ENCODE assay signal across 9 cellular contexts in the genomic region with DNA sequence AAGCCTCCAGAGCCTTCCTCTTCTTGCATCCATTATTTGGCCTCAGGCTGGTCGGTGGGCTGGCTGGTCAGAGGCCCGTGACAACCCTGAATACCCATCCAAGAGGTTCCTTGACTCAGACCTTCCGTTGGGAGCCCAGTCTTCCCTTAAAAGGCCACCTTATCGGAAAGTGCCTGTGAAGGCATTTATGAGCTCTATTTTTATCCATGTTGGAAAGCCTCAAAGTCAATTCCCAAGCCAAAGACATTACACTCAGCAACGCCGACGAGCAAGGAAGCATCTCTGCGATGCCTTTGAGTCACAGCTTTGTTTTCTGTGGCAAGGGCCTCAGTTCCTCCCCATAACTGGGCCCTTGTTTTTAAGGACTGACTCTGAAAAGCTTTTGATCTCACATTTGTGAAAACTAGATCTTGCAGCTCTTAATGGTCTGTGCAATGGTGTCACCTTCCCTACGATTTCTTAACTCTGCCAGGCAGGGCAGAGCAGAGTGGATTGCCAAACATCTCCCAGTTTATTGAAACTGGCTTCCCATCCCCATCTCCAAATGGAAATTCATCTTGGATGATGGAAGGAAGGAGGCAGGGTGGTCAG. TPM values are rescaled to one million over a fixed set of nuclear protein-coding genes. Genes with fewer than 3 reads are reported as not detected.
DNase-seq lines count a peak whose midpoint lies in the region; ATAC-seq and TF ChIP-seq lines count a peak whose summit lies in the region.
"Had no signal": no experiment of that assay in that cellular context is flagged by ENCODE, and none has a peak within 500 bp of the region (broad histone marks: within the 10 kb centered on the region; RNA-seq: fewer than 3 reads in every experiment).

No MANE protein-coding gene starts in this region.

- no peak overlapping the region for H2AFZ ChIP-seq in trophoblast cell (ENCODE audit: insufficient read depth, low read length, poor library complexity)

- H2BK12ac ChIP-seq in trophoblast cell (ENCODE audit: low read length): no peak overlapping the region

- H2BK5ac ChIP-seq in trophoblast cell (ENCODE audit: low read depth, low read length, poor library complexity): no peak overlapping the region

- H3K27ac ChIP-seq in trophoblast cell (ENCODE audit: low read depth, low read length): no peak overlapping the region
- H3K27ac ChIP-seq: SK-N-MC had no signal

- TF ChIP-seq CTCF in AG09309 (IDR thresholded peaks at IDR 0.05; ENCODE audit: control insufficient read depth, insufficient read depth, low read depth, low read length, missing control alignments): no peak

- peak; percentile 95 for DNase-seq in AG09309 (ENCODE audit: low read depth)
- peak; percentile 49 for DNase-seq in astrocyte of the hippocampus (ENCODE audit: low read depth, low spot score)
- DNase-seq in left cardiac atrium: peak; percentile 75
- DNase-seq in trophoblast cell: peak; percentile 93 to 95
- DNase-seq in activated CD4-positive, alpha-beta T cell treated with anti-CD3 and anti-CD28 coated beads, Interleukin-2, amount 50 U/mL, for 1 hour: no peak
- DNase-seq in stimulated activated CD4-positive, alpha-beta T cell treated with anti-CD3 and anti-CD28 coated beads, Interleukin-4, amount 100 ng/mL, for 24 hours: no peak
- DNase-seq in NCI-H1417 (lab: John Stamatoyannopoulos, UW): no peak

- no peak overlapping the region for H3K4me2 ChIP-seq in trophoblast cell (ENCODE audit: low read length)

- H2BK120ac ChIP-seq in trophoblast cell (ENCODE audit: insufficient read depth, low read length, poor library complexity): no peak overlapping the region

- peaks cover 3% of the 10 kb centered on the region for H3K79me1 ChIP-seq in trophoblast cell (ENCODE audit: low read length)

- peaks cover 3% of the 10 kb centered on the region in 2 experiments for H3K4me1 ChIP-seq in trophoblast cell (ENCODE audit: control insufficient read depth in 1 of 2, insufficient read depth in 2 of 2, low read length in 2 of 2)

- no peak overlapping the region for H3K14ac ChIP-seq in trophoblast cell (ENCODE audit: low read length)

- no peaks in the 10 kb centered on the region for H3K79me2 ChIP-seq in trophoblast cell (ENCODE audit: control insufficient read depth, insufficient read depth, low read length, poor library complexity)

- no peaks in the 10 kb centered on the region for H3K27me3 ChIP-seq in trophoblast cell (ENCODE audit: insufficient read depth, low read length)

- H3K4ac ChIP-seq in trophoblast cell (ENCODE audit: low read depth, low read length): no peak overlapping the region

- H3K9ac ChIP-seq in trophoblast cell (ENCODE audit: low read length): no peak overlapping the region

- ATAC-seq in left cardiac atrium: peak; percentile 85 to 89
- no peak for ATAC-seq in GM19328 (IDR thresholded peaks at IDR 0.05; ENCODE audit: unreplicated experiment)

- intact Hi-C loops in left cardiac atrium (cut with DNase I): no loop called here

- H3K36me3 ChIP-seq in trophoblast cell (ENCODE audit: control insufficient read depth in 1 of 2, insufficient read depth in 2 of 2, low read length in 2 of 2): no peaks in the 10 kb centered on the region

- no peak overlapping the region for H2AK5ac ChIP-seq in trophoblast cell (ENCODE audit: low read length)

- H3K9me3 ChIP-seq in trophoblast cell (ENCODE audit: insufficient read depth, low read depth, low read length): no peaks in the 10 kb centered on the region

- H4K91ac ChIP-seq in trophoblast cell (ENCODE audit: low read depth, low read length): no peak overlapping the region

- no peak overlapping the region for H3K23ac ChIP-seq in trophoblast cell (ENCODE audit: low read length)

- H4K8ac ChIP-seq in trophoblast cell (ENCODE audit: low read depth, low read length): no peak overlapping the region

- no peak overlapping the region for H3K4me3 ChIP-seq in AG09309 (ENCODE audit: control insufficient read depth, low read depth, low read length)
- H3K4me3 ChIP-seq in trophoblast cell (ENCODE audit: low read depth, low read length): no peak overlapping the region
- H3K4me3 ChIP-seq: SK-N-MC had no signal

- H4K12ac ChIP-seq in trophoblast cell (ENCODE audit: low read depth, low read length): no peak overlapping the region

- no peak overlapping the region for H3K18ac ChIP-seq in trophoblast cell (ENCODE audit: low read length)

- WGBS in trophoblast cell (ENCODE audit: extremely low coverage, insufficient coverage, insufficient read length): no CpG with 5 or more reads among the region's 9 CpGs

RNA-seq across cellular contexts. Expression of a gene that starts 13.3 kb away (rescaled TPM):
- total RNA-seq in left cardiac atrium: 10 to 100 TPM; 60.5 to 69.5 TPM
- polyA plus RNA-seq in trophoblast cell (2013): 18.9 and 19.2 TPM in 2 replicates

RNA-seq across cellular contexts. Expression of a gene that starts 16.6 kb away (rescaled TPM):
- 10 to 100 TPM; 48.8 to 78.8 TPM for total RNA-seq in left cardiac atrium
- 94.1 and 98.1 TPM in 2 replicates for polyA plus RNA-seq in trophoblast cell (2013)

Comparison
In these comparisons a context has a peak if more than half of its experiments do, and no peak if none do; other contexts are left out.
1. DNase-seq: peak in AG09309 (single experiment), astrocyte of the hippocampus (single experiment), left cardiac atrium (single experiment) and trophoblast cell (2 of 2); none in activated CD4-positive, alpha-beta T cell treated with anti-CD3 and anti-CD28 coated beads, Interleukin-2, amount 50 U/mL, for 1 hour (single experiment), stimulated activated CD4-positive, alpha-beta T cell treated with anti-CD3 and anti-CD28 coated beads, Interleukin-4, amount 100 ng/mL, for 24 hours (single experiment) and NCI-H1417 (0 of 3).